ENCODE assay signal across 1 cellular context in the genomic region with DNA sequence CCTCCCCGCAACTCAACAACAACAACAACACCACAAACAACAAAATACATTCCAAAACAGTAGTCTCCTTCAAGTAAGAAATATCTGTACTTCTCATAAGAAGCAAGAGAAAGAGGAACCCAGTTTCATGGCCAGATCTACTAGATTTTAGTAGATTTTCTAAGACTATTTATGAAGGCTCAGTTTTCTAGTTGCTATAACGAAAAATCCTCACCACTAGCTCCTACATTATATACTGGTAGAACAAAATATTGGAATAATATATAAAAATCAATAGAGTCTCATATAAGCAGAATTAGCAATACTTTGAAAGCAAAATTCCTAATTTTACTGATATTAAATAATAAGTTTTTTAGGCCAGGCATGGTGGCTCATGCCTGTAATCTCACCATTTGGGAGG.
TF ChIP-seq lines count a peak whose summit lies in the region.

No MANE protein-coding gene starts in this region.

TF ChIP-seq in HepG2, 621 proteins besides CTCF, POLR2A, EP300 and RAD21 (continued from another document):
- TF ChIP-seq ZNF282 (IDR thresholded peaks at IDR 0.05; ENCODE audit: partially characterized antibody) = no peak
- TF ChIP-seq ELF4 (CRISPR knock-in tag; IDR thresholded peaks at IDR 0.05; ENCODE audit: borderline replicate concordance) = no peak
- TF ChIP-seq ZNF230 (CRISPR knock-in tag; IDR thresholded peaks at IDR 0.05) = no peak
- TF ChIP-seq ZNF546 (CRISPR knock-in tag; conservative IDR thresholded peaks at IDR 0.05) = no peak
- no peak for TF ChIP-seq HNRNPK (IDR thresholded peaks at IDR 0.05; ENCODE audit: low read depth, low read length, poor library complexity, severe bottlenecking)
- TF ChIP-seq GFI1 (CRISPR knock-in tag; IDR thresholded peaks at IDR 0.05; ENCODE audit: borderline replicate concordance) = no peak
- TF ChIP-seq, protein P1, sequence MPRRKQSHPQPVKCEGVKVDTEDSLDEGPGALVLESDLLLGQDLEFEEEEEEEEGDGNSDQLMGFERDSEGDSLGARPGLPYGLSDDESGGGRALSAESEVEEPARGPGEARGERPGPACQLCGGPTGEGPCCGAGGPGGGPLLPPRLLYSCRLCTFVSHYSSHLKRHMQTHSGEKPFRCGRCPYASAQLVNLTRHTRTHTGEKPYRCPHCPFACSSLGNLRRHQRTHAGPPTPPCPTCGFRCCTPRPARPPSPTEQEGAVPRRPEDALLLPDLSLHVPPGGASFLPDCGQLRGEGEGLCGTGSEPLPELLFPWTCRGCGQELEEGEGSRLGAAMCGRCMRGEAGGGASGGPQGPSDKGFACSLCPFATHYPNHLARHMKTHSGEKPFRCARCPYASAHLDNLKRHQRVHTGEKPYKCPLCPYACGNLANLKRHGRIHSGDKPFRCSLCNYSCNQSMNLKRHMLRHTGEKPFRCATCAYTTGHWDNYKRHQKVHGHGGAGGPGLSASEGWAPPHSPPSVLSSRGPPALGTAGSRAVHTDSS (CRISPR knock-in tag; conservative IDR thresholded peaks at IDR 0.05) = no peak
- TF ChIP-seq SOX5 (CRISPR knock-in tag; IDR thresholded peaks at IDR 0.05; ENCODE audit: borderline replicate concordance) = no peak
